Comparison of ENCODE assay signal across 1 cellular context in genomic region chr12:110266381-110266909, GRCh38.
TF ChIP-seq lines count a peak whose summit lies in the region.

No MANE protein-coding gene starts in this region.

TF ChIP-seq in HepG2, 621 proteins besides CTCF, POLR2A, EP300 and RAD21:
- TF ChIP-seq ATM (IDR thresholded peaks at IDR 0.05; ENCODE audit: borderline replicate concordance) (no peak), ZNF484 (CRISPR knock-in tag; IDR thresholded peaks at IDR 0.05; ENCODE audit: borderline replicate concordance, low read depth) (no peak), NFYC (CRISPR knock-in tag; IDR thresholded peaks at IDR 0.05) (no peak), KIAA2018 (CRISPR knock-in tag; IDR thresholded peaks at IDR 0.05; ENCODE audit: borderline replicate concordance) (no peak), E2F2 (CRISPR knock-in tag; IDR thresholded peaks at IDR 0.05; ENCODE audit: borderline replicate concordance) (no peak), ZNF563 (CRISPR knock-in tag; IDR thresholded peaks at IDR 0.05) (no peak), KDM4B (CRISPR knock-in tag; IDR thresholded peaks at IDR 0.05) (no peak), RELA (CRISPR knock-in tag; IDR thresholded peaks at IDR 0.05) (no peak), SMAD3 (CRISPR knock-in tag; IDR thresholded peaks at IDR 0.05) (no peak), AGO1 (IDR thresholded peaks at IDR 0.05; ENCODE audit: low read depth, low read length, poor library complexity, severe bottlenecking) (no peak), ZNF136 (CRISPR knock-in tag; IDR thresholded peaks at IDR 0.05; ENCODE audit: low read depth) (no peak), ZSCAN20 (CRISPR knock-in tag; IDR thresholded peaks at IDR 0.05; ENCODE audit: borderline replicate concordance) (no peak), YEATS2 (CRISPR knock-in tag; IDR thresholded peaks at IDR 0.05; ENCODE audit: borderline replicate concordance) (no peak), HMG20B (CRISPR knock-in tag; conservative IDR thresholded peaks at IDR 0.05) (no peak), ONECUT2 (CRISPR knock-in tag; IDR thresholded peaks at IDR 0.05) (no peak)
